ENCODE assay signal across 21 cellular contexts in genomic region chr12:49955899-49956662, GRCh38. TPM values are rescaled to one million over a fixed set of nuclear protein-coding genes. Genes with fewer than 3 reads are reported as not detected.
"Had no signal": no experiment of that assay in that cellular context is flagged by ENCODE, and none has a peak within 500 bp of the region (broad histone marks: within the 10 kb centered on the region; RNA-seq: fewer than 3 reads in every experiment).

No MANE protein-coding gene starts in this region.

- H3K27ac ChIP-seq: ascending aorta, breast epithelium, gastrocnemius medialis, heart left ventricle, ovary, stomach, testis, upper lobe of left lung, VCaP had no signal

- H3K27ac Mint-ChIP-seq: activated CD4-positive, alpha-beta memory T cell treated with anti-CD3 and anti-CD28 coated beads for 36 hours; activated naive CD4-positive, alpha-beta T cell treated with anti-CD3 and anti-CD28 coated beads, Interleukin-2, amount 10 ng/mL, durations not matched to agents 7 days and 5 days; activated T-cell treated with anti-CD3 and anti-CD28 coated beads, Interleukin-2, amount 50 U/mL, for 24 hours; effector memory CD8-positive, alpha-beta T cell; mesothelial cell of epicardium; nephron progenitor cell had no signal

- H3K36me3 ChIP-seq: ascending aorta, breast epithelium, gastrocnemius medialis, heart left ventricle, ovary, stomach, upper lobe of left lung had no signal

- H3K9me3 Mint-ChIP-seq: activated CD4-positive, alpha-beta memory T cell treated with anti-CD3 and anti-CD28 coated beads for 36 hours; activated naive CD4-positive, alpha-beta T cell treated with anti-CD3 and anti-CD28 coated beads, Interleukin-2, amount 10 ng/mL, durations not matched to agents 7 days and 5 days; activated T-cell treated with anti-CD3 and anti-CD28 coated beads, Interleukin-2, amount 50 U/mL, for 24 hours; effector memory CD8-positive, alpha-beta T cell; mesothelial cell of epicardium; nephron progenitor cell had no signal

- H3K9me3 ChIP-seq: ascending aorta, breast epithelium, gastrocnemius medialis, heart left ventricle, ovary, stomach, testis, upper lobe of left lung had no signal

- ATAC-seq: effector memory CD8-positive, alpha-beta T cell; gastrocnemius medialis; sciatic nerve had no signal

- DNase-seq: activated CD4-positive, alpha-beta memory T cell treated with anti-CD3 and anti-CD28 coated beads for 36 hours; activated naive CD4-positive, alpha-beta T cell treated with anti-CD3 and anti-CD28 coated beads, Interleukin-2, amount 10 ng/mL, durations not matched to agents 7 days and 5 days; activated T-cell treated with anti-CD3 and anti-CD28 coated beads, Interleukin-2, amount 50 U/mL, for 24 hours; cerebellar nuclear complex; dermis blood vessel endothelial cell; effector memory CD8-positive, alpha-beta T cell; gastrocnemius medialis; heart left ventricle; nephron progenitor cell; stomach; T1000; testis had no signal

- H3K4me3 Mint-ChIP-seq: activated CD4-positive, alpha-beta memory T cell treated with anti-CD3 and anti-CD28 coated beads for 36 hours; activated naive CD4-positive, alpha-beta T cell treated with anti-CD3 and anti-CD28 coated beads, Interleukin-2, amount 10 ng/mL, durations not matched to agents 7 days and 5 days; activated T-cell treated with anti-CD3 and anti-CD28 coated beads, Interleukin-2, amount 50 U/mL, for 24 hours; effector memory CD8-positive, alpha-beta T cell; mesothelial cell of epicardium; nephron progenitor cell had no signal

- H3K27me3 ChIP-seq: ascending aorta, testis had no signal

- H3K4me3 ChIP-seq: ascending aorta, gastrocnemius medialis, lung, ovary, stomach, upper lobe of left lung had no signal

- H3K36me3 Mint-ChIP-seq: activated CD4-positive, alpha-beta memory T cell treated with anti-CD3 and anti-CD28 coated beads for 36 hours; mesothelial cell of epicardium had no signal

- H3K4me1 ChIP-seq: gastrocnemius medialis had no signal

RNA-seq across cellular contexts. Expression of gene AQP2, which starts 5.5 kb away (rescaled TPM):
- total RNA-seq: activated CD4-positive, alpha-beta memory T cell treated with anti-CD3 and anti-CD28 coated beads for 36 hours; ascending aorta; breast epithelium; dermis blood vessel endothelial cell; epithelial cell of proximal tubule; gastrocnemius medialis; heart left ventricle; lung; mesothelial cell of epicardium; sciatic nerve had no signal
- polyA plus RNA-seq: heart left ventricle, lung, stomach had no signal

RNA-seq across cellular contexts. Expression of gene AQP5, which starts 5.6 kb away (rescaled TPM):
- total RNA-seq: activated CD4-positive, alpha-beta memory T cell treated with anti-CD3 and anti-CD28 coated beads for 36 hours; ascending aorta; epithelial cell of proximal tubule; gastrocnemius medialis had no signal

RNA-seq across cellular contexts. Expression of gene AQP6, which starts 16.7 kb away (rescaled TPM):
- total RNA-seq: activated CD4-positive, alpha-beta memory T cell treated with anti-CD3 and anti-CD28 coated beads for 36 hours; ascending aorta; dermis blood vessel endothelial cell; epithelial cell of proximal tubule; gastrocnemius medialis; heart left ventricle had no signal

RNA-seq across cellular contexts. Expression of gene FAIM2, which starts 52.4 kb away (rescaled TPM):
- total RNA-seq: dermis blood vessel endothelial cell, epithelial cell of proximal tubule had no signal
